Comparison of ENCODE assay signal across 1 cellular context in the genomic region with DNA sequence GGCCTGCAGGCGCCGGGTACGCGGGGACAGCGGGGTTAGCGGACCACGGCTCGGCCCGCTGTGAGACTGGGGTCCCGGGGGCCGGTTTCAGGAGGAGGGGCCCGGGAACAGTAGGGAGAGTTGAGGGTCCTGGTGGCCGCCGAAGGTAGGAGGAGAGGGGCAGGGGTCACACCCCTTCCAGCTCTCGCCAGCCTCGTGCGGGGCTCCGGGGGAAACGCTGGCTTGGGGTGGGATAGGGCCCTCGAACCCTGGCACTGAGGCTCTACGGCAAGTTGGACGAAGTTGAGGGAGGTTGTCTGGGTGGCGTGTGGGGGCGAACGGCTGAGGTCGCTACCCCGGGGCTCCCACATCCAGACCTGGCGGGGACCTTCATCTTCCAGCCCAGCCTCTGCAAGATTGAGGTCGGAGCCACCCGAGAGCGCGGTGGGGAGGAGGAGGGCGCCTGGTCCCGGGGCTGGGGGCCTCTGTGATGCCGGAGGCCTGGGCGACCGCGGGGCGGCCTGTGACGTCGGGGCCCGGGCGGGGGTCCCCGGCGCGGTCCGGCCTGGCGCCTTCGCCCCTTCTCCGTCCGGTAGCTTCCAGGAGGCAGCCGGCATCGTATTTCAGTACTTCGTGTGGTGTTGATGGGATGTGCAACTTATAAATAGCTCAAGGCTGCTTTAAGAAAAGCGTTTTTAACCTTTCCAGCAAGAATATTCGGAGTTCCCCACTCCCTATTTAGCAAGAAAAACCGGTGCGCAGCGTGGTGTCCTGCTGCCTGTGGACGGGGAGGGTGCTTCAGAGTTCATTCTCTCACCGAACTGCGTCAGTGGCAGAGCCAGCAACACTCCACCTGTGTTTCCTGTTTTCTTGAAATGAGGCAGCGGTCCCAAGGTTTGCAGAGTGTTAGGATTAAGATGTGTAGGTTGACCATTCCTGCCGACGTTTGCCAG.
A peak's percentile ranks its signal among the peaks of the same experiment; 100 is the strongest.
TF ChIP-seq lines count a peak whose summit lies in the region.

No MANE protein-coding gene starts in this region.

TF ChIP-seq in HEK293, 187 proteins besides CTCF, POLR2A, EP300 and RAD21 (continued from another document):
- TF ChIP-seq, protein P1, sequence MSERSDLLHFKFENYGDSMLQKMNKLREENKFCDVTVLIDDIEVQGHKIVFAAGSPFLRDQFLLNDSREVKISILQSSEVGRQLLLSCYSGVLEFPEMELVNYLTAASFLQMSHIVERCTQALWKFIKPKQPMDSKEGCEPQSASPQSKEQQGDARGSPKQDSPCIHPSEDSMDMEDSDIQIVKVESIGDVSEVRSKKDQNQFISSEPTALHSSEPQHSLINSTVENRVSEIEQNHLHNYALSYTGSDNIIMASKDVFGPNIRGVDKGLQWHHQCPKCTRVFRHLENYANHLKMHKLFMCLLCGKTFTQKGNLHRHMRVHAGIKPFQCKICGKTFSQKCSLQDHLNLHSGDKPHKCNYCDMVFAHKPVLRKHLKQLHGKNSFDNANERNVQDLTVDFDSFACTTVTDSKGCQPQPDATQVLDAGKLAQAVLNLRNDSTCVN (tag by site-specific recombination; optimal IDR thresholded peaks at IDR 0.05), result peak; percentile 42
- TF ChIP-seq, protein P2, sequence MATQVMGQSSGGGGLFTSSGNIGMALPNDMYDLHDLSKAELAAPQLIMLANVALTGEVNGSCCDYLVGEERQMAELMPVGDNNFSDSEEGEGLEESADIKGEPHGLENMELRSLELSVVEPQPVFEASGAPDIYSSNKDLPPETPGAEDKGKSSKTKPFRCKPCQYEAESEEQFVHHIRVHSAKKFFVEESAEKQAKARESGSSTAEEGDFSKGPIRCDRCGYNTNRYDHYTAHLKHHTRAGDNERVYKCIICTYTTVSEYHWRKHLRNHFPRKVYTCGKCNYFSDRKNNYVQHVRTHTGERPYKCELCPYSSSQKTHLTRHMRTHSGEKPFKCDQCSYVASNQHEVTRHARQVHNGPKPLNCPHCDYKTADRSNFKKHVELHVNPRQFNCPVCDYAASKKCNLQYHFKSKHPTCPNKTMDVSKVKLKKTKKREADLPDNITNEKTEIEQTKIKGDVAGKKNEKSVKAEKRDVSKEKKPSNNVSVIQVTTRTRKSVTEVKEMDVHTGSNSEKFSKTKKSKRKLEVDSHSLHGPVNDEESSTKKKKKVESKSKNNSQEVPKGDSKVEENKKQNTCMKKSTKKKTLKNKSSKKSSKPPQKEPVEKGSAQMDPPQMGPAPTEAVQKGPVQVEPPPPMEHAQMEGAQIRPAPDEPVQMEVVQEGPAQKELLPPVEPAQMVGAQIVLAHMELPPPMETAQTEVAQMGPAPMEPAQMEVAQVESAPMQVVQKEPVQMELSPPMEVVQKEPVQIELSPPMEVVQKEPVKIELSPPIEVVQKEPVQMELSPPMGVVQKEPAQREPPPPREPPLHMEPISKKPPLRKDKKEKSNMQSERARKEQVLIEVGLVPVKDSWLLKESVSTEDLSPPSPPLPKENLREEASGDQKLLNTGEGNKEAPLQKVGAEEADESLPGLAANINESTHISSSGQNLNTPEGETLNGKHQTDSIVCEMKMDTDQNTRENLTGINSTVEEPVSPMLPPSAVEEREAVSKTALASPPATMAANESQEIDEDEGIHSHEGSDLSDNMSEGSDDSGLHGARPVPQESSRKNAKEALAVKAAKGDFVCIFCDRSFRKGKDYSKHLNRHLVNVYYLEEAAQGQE (tag by site-specific recombination; IDR thresholded peaks at IDR 0.05), result no peak
- peak; percentile 69 for TF ChIP-seq KLF9 (tag by site-specific recombination; IDR thresholded peaks at IDR 0.05; ENCODE audit: low read depth)
- no peak for TF ChIP-seq WT1 (tag by site-specific recombination; IDR thresholded peaks at IDR 0.05)
- no peak for TF ChIP-seq ZNF16 (tag by site-specific recombination; IDR thresholded peaks at IDR 0.05; ENCODE audit: low read depth)
- no peak for TF ChIP-seq ZNF426 (tag by site-specific recombination; IDR thresholded peaks at IDR 0.05)
